In the genomic region with DNA sequence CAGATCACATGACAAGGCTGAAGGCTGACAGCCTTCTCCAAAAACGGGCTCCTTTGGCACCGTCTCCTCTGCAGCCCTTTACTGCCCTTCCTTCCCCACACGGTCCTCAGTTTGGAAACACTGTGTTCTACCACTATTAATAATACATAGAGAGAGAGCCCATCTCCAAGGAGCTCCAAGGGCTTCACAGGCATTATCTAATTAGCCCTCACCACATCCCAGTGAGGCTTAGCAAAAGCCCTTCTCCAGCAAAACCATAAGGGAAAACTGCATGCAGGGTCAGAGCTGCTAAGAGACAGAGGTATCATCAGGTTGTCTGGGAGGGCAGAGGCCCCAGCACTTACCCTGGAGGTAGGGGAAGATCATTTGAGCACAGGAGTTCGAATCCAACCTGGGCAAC, we compare ENCODE assay signal across 24 cellular contexts.
"Had no signal": no experiment of that assay in that cellular context is flagged by ENCODE, and none has a peak within 500 bp of the region (broad histone marks: within the 10 kb centered on the region; RNA-seq: fewer than 3 reads in every experiment).

No MANE protein-coding gene starts in this region.

- FAIRE-seq: endometrium, islet of Langerhans had no signal

- H3K27me3 ChIP-seq: body of pancreas, colonic mucosa, esophagus squamous epithelium, left lung, spleen, tibial nerve had no signal

- H3K36me3 ChIP-seq: colonic mucosa, esophagus squamous epithelium, left lung, spleen, tibial nerve had no signal

- H3K9ac ChIP-seq: parathyroid adenoma had no signal

- H3K9me3 ChIP-seq: body of pancreas, colonic mucosa, esophagus squamous epithelium, left lung, spleen, tibial nerve had no signal

- H3K79me2 ChIP-seq: parathyroid adenoma had no signal

- H3K27ac ChIP-seq: body of pancreas, colonic mucosa, epithelial cell of prostate, esophagus squamous epithelium, left lung, parathyroid adenoma, spleen, tibial nerve had no signal

- H3K4me3 ChIP-seq: body of pancreas, colonic mucosa, esophagus squamous epithelium, left lung, spleen, tibial nerve had no signal

- DNase-seq: activated CD4-positive, alpha-beta T cell treated with anti-CD3 and anti-CD28 coated beads for 48 hours; activated CD4-positive, alpha-beta T cell treated with anti-CD3 and anti-CD28 coated beads, Interleukin-2, amount 50 U/mL, for 48 hours; activated CD8-positive, alpha-beta memory T cell treated with anti-CD3 and anti-CD28 coated beads for 24 hours; activated effector memory CD4-positive, alpha-beta T cell treated with Interleukin-2 at 50 U/mL for 16 hours; activated naive CD4-positive, alpha-beta T cell treated with Interleukin-2 at 50 U/mL for 16 hours; body of pancreas; cerebellar nuclear complex; colonic mucosa; effector CD8-positive, alpha-beta T cell; esophagus squamous epithelium; foreskin melanocyte; left lung; naive B cell; nephron progenitor cell; nucleus accumbens; right cardiac atrium; spleen; stimulated activated naive CD4-positive, alpha-beta T cell treated with Interleukin-2 at 50 U/mL for 16 hours; T-helper 1 cell had no signal

- H3K4me1 ChIP-seq: body of pancreas, colonic mucosa, left lung, parathyroid adenoma, spleen had no signal

- ATAC-seq: body of pancreas, left lung had no signal
